Comparison of ENCODE assay signal across 1 cellular context in the genomic region with DNA sequence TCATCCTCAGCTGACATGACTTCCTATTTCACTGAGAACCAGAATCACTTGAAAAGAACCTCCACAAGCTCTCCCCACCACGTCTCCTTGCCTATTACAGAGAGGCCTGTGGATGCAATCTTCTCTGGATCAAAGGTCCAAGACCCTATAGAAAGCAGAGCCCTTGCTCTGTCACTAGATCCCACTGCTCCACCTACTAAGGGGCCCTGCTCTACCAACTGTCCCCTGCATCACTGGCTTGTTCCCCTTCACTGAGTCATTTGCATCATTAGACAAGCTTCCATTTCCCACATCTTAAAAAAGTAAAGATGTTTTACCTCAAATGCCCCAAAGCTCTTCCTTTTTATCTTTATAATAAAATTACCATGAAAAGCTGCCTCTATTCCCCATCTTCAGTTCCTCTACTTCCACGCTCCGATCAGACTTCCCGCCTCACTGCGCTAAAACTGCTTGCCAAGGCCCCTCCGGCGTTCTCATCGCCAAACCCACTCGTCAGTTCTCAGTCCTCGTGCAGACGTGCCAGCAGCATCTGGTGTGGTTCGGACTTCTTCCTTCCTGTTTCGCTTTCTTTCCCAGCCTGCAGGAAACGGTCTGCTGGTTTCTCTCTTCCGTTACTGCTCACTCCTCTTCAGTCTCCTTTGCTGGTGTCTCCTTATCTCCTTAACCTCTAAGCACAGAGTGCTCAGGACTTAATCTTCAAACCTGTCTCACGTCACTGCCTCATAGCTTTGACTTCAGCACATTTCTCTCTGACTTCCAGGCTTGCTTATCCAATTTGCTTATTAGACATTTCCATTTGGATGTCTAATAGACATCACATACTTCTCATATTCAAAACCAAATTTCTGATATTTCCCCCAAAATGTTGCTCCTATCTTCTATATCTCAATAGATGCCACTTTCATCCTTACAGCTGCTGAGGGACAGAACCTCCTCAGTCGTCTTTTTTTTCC.
TF ChIP-seq lines count a peak whose summit lies in the region.

No MANE protein-coding gene starts in this region.

TF ChIP-seq in K562, 482 proteins besides CTCF, POLR2A, EP300 and RAD21 (continued from another document):
- TF ChIP-seq, protein P1, sequence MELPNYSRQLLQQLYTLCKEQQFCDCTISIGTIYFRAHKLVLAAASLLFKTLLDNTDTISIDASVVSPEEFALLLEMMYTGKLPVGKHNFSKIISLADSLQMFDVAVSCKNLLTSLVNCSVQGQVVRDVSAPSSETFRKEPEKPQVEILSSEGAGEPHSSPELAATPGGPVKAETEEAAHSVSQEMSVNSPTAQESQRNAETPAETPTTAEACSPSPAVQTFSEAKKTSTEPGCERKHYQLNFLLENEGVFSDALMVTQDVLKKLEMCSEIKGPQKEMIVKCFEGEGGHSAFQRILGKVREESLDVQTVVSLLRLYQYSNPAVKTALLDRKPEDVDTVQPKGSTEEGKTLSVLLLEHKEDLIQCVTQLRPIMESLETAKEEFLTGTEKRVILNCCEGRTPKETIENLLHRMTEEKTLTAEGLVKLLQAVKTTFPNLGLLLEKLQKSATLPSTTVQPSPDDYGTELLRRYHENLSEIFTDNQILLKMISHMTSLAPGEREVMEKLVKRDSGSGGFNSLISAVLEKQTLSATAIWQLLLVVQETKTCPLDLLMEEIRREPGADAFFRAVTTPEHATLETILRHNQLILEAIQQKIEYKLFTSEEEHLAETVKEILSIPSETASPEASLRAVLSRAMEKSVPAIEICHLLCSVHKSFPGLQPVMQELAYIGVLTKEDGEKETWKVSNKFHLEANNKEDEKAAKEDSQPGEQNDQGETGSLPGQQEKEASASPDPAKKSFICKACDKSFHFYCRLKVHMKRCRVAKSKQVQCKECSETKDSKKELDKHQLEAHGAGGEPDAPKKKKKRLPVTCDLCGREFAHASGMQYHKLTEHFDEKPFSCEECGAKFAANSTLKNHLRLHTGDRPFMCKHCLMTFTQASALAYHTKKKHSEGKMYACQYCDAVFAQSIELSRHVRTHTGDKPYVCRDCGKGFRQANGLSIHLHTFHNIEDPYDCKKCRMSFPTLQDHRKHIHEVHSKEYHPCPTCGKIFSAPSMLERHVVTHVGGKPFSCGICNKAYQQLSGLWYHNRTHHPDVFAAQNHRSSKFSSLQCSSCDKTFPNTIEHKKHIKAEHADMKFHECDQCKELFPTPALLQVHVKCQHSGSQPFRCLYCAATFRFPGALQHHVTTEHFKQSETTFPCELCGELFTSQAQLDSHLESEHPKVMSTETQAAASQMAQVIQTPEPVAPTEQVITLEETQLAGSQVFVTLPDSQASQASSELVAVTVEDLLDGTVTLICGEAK (IDR thresholded peaks at IDR 0.05): peak; percentile 77
- TF ChIP-seq, protein P1 (CRISPR knock-in tag; IDR thresholded peaks at IDR 0.05): no peak
- TF ChIP-seq EP400 (IDR thresholded peaks at IDR 0.05) (peak; percentile 40; the same call in 1 of the 2 replicates), RBM34 (IDR thresholded peaks at IDR 0.05; ENCODE audit: borderline replicate concordance, insufficient read depth, low read length) (no peak), ELF1 (tag; IDR thresholded peaks at IDR 0.05) (peak; percentile 66), RNF2 (IDR thresholded peaks at IDR 0.05) (peak; percentile 26; the same call in 1 of the 2 replicates), MAFG (tag; conservative IDR thresholded peaks at IDR 0.05) (0 out of 2 replicates have a peak, but pooled peaks have one; percentile 5), CXXC5 (CRISPR knock-in tag; IDR thresholded peaks at IDR 0.05) (peak; percentile 27; the same call in 1 of the 2 replicates), GABPA (tag; conservative IDR thresholded peaks at IDR 0.05; ENCODE audit: low read depth) (peak; percentile 73), SRSF9 (IDR thresholded peaks at IDR 0.05; ENCODE audit: borderline replicate concordance, low read depth, low read length) (no peak), NR2C2 (CRISPR knock-in tag; IDR thresholded peaks at IDR 0.05) (no peak), NR2C2 (tag; IDR thresholded peaks at IDR 0.05) (peak; percentile 31; the same call in 1 of the 2 replicates), ZNF780A (CRISPR knock-in tag; IDR thresholded peaks at IDR 0.05) (no peak), JUND (IDR thresholded peaks at IDR 0.05; ENCODE audit: borderline replicate concordance, low read depth, low read length) (peak; percentile 28; the same call in 1 of the 2 replicates), JUND (tag; IDR thresholded peaks at IDR 0.05; ENCODE audit: borderline replicate concordance, low read depth, low read length) (0 out of 3 replicates have a peak, but pooled peaks have one; percentile 8), CBX3 (IDR thresholded peaks at IDR 0.05; ENCODE audit: borderline replicate concordance in 1 of 2, low read length in 2 of 2) (no peak), ZNF124 (CRISPR knock-in tag; IDR thresholded peaks at IDR 0.05) (no peak), CBFA2T3 (IDR thresholded peaks at IDR 0.05) (peak; percentile 21; the same call in 1 of the 2 replicates), ASH1L (IDR thresholded peaks at IDR 0.05; ENCODE audit: borderline replicate concordance, low read depth, partially characterized antibody) (no peak), RUNX1 (IDR thresholded peaks at IDR 0.05; ENCODE audit: low read depth) (no peak), SMARCA5 (IDR thresholded peaks at IDR 0.05) (no peak)
- TF ChIP-seq, protein P2, sequence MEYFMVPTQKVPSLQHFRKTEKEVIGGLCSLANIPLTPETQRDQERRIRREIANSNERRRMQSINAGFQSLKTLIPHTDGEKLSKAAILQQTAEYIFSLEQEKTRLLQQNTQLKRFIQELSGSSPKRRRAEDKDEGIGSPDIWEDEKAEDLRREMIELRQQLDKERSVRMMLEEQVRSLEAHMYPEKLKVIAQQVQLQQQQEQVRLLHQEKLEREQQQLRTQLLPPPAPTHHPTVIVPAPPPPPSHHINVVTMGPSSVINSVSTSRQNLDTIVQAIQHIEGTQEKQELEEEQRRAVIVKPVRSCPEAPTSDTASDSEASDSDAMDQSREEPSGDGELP (CRISPR knock-in tag; IDR thresholded peaks at IDR 0.05; ENCODE audit: borderline replicate concordance): 0 out of 2 replicates have a peak, but pooled peaks have one; percentile 34
- TF ChIP-seq, protein P3, sequence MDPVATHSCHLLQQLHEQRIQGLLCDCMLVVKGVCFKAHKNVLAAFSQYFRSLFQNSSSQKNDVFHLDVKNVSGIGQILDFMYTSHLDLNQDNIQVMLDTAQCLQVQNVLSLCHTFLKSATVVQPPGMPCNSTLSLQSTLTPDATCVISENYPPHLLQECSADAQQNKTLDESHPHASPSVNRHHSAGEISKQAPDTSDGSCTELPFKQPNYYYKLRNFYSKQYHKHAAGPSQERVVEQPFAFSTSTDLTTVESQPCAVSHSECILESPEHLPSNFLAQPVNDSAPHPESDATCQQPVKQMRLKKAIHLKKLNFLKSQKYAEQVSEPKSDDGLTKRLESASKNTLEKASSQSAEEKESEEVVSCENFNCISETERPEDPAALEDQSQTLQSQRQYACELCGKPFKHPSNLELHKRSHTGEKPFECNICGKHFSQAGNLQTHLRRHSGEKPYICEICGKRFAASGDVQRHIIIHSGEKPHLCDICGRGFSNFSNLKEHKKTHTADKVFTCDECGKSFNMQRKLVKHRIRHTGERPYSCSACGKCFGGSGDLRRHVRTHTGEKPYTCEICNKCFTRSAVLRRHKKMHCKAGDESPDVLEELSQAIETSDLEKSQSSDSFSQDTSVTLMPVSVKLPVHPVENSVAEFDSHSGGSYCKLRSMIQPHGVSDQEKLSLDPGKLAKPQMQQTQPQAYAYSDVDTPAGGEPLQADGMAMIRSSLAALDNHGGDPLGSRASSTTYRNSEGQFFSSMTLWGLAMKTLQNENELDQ (CRISPR knock-in tag; IDR thresholded peaks at IDR 0.05; ENCODE audit: borderline replicate concordance): no peak
- TF ChIP-seq, protein P4, sequence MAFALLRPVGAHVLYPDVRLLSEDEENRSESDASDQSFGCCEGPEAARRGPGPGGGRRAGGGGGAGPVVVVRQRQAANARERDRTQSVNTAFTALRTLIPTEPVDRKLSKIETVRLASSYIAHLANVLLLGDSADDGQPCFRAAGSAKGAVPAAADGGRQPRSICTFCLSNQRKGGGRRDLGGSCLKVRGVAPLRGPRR (CRISPR knock-in tag; IDR thresholded peaks at IDR 0.05): no peak
- TF ChIP-seq, protein P5, sequence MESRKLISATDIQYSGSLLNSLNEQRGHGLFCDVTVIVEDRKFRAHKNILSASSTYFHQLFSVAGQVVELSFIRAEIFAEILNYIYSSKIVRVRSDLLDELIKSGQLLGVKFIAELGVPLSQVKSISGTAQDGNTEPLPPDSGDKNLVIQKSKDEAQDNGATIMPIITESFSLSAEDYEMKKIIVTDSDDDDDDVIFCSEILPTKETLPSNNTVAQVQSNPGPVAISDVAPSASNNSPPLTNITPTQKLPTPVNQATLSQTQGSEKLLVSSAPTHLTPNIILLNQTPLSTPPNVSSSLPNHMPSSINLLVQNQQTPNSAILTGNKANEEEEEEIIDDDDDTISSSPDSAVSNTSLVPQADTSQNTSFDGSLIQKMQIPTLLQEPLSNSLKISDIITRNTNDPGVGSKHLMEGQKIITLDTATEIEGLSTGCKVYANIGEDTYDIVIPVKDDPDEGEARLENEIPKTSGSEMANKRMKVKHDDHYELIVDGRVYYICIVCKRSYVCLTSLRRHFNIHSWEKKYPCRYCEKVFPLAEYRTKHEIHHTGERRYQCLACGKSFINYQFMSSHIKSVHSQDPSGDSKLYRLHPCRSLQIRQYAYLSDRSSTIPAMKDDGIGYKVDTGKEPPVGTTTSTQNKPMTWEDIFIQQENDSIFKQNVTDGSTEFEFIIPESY (CRISPR knock-in tag; IDR thresholded peaks at IDR 0.05): 0 out of 2 replicates have a peak, but pooled peaks have one; percentile 15
- TF ChIP-seq, protein P6, sequence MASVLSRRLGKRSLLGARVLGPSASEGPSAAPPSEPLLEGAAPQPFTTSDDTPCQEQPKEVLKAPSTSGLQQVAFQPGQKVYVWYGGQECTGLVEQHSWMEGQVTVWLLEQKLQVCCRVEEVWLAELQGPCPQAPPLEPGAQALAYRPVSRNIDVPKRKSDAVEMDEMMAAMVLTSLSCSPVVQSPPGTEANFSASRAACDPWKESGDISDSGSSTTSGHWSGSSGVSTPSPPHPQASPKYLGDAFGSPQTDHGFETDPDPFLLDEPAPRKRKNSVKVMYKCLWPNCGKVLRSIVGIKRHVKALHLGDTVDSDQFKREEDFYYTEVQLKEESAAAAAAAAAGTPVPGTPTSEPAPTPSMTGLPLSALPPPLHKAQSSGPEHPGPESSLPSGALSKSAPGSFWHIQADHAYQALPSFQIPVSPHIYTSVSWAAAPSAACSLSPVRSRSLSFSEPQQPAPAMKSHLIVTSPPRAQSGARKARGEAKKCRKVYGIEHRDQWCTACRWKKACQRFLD (CRISPR knock-in tag; IDR thresholded peaks at IDR 0.05): no peak
